Comparison of ENCODE assay signal across 23 cellular contexts in genomic region chr11:75197512-75198277, GRCh38. TPM values are rescaled to one million over a fixed set of nuclear protein-coding genes. Genes with fewer than 3 reads are reported as not detected.
DNase-seq lines count a peak whose midpoint lies in the region; ATAC-seq, FAIRE-seq and TF ChIP-seq lines count a peak whose summit lies in the region.
"Had no signal": no experiment of that assay in that cellular context is flagged by ENCODE, and none has a peak within 500 bp of the region (broad histone marks: within the 10 kb centered on the region; RNA-seq: fewer than 3 reads in every experiment).

No MANE protein-coding gene starts in this region.

- peak; percentile 19 for ATAC-seq in body of pancreas
- ATAC-seq in GM19035 (IDR thresholded peaks at IDR 0.05; ENCODE audit: unreplicated experiment) = no peak
- ATAC-seq: GM12878, K562 had no signal

- TF ChIP-seq POLR2A in GM12892 (IDR thresholded peaks at IDR 0.05; ENCODE audit: low read depth, low read length) (no peak), body of pancreas (IDR thresholded peaks at IDR 0.05) (no peak)

- H3K4me3 ChIP-seq in body of pancreas (no peak overlapping the region), neuronal stem cell (ENCODE audit: low read length in 2 of 2) (no peak overlapping the region)
- H3K4me3 ChIP-seq: GM12878, GM23248, K562 had no signal

- no peak overlapping the region for H3K9ac ChIP-seq in neuronal stem cell (ENCODE audit: low read depth, low read length, poor library complexity)
- H3K9ac ChIP-seq: GM23248 had no signal

- H3K23ac ChIP-seq in neuronal stem cell (ENCODE audit: low read depth, low read length, poor library complexity) = no peak overlapping the region

- no peaks in the 10 kb centered on the region for H3K9me3 ChIP-seq in body of pancreas
- no peaks in the 10 kb centered on the region for H3K9me3 ChIP-seq in neuronal stem cell (replicated peaks in 1 of 2; ENCODE audit: control insufficient read depth in 2 of 2, insufficient read depth in 1 of 2, low read depth in 1 of 2, low read length in 2 of 2)
- H3K9me3 ChIP-seq: BE2C, Caco-2 had no signal

- intact Hi-C loops in body of pancreas (cut with DNase I) = no loop called here

- TF ChIP-seq CTCF in body of pancreas (IDR thresholded peaks at IDR 0.05) = no peak

- no peak overlapping the region for H2AFZ ChIP-seq in neuronal stem cell (ENCODE audit: low read length)
- H2AFZ ChIP-seq: GM23248 had no signal

- peak; percentile 24 for FAIRE-seq in GM12892 (lab: Jason Lieb, UNC)
- FAIRE-seq: D721Med, GM12878, K562 had no signal

- peak overlapping the region; percentile 11 for H3K14ac ChIP-seq in neuronal stem cell (ENCODE audit: low read length)

- H3K4me1 ChIP-seq in body of pancreas = peaks cover 6% of the 10 kb centered on the region
- H3K4me1 ChIP-seq in neuronal stem cell (ENCODE audit: control insufficient read depth in 2 of 2, insufficient read depth in 1 of 2, low read depth in 1 of 2, low read length in 2 of 2) = peaks cover 0 to 2% of the 10 kb centered on the region in 2 donors

- no peaks in the 10 kb centered on the region for H3K79me1 ChIP-seq in neuronal stem cell (ENCODE audit: low read depth, low read length)

- no peak overlapping the region for H2BK5ac ChIP-seq in neuronal stem cell (ENCODE audit: low read length)

- H3K27me3 ChIP-seq in body of pancreas = no peaks in the 10 kb centered on the region
- no peaks in the 10 kb centered on the region for H3K27me3 ChIP-seq in neuronal stem cell (ENCODE audit: control insufficient read depth in 3 of 3, insufficient read depth in 3 of 3, low read depth in 1 of 3, low read length in 3 of 3)
- H3K27me3 ChIP-seq: BE2C had no signal

- no peak overlapping the region for H2AK5ac ChIP-seq in neuronal stem cell (ENCODE audit: low read depth, low read length)

- no peak overlapping the region for H4K91ac ChIP-seq in neuronal stem cell (ENCODE audit: low read depth, low read length, poor library complexity)

- H4K8ac ChIP-seq in neuronal stem cell (ENCODE audit: low read depth, low read length) = no peak overlapping the region

- H3K18ac ChIP-seq in neuronal stem cell (ENCODE audit: low read length) = peak overlapping the region; percentile 9

- H3K36me3 ChIP-seq in body of pancreas (replicated peaks in 1 of 2; ENCODE audit: insufficient read depth in 1 of 2, low read depth in 2 of 2) (peaks cover 0 to 3% of the 10 kb centered on the region in 2 donors), neuronal stem cell (replicated peaks in 1 of 2; ENCODE audit: control insufficient read depth in 2 of 2, insufficient read depth in 2 of 2, low read length in 2 of 2) (no peaks in the 10 kb centered on the region)
- H3K36me3 ChIP-seq: BE2C had no signal

- H2BK120ac ChIP-seq in neuronal stem cell (ENCODE audit: low read depth, low read length) = no peak overlapping the region

- WGBS in body of pancreas, 2 donors = 92 to 100% methylated on average over 3 to 4 of the region's 4 CpGs
- WGBS in neuronal stem cell (ENCODE audit: extremely low coverage in 2 of 2, insufficient read length in 2 of 2, insufficient replicate concordance in 1 of 2), 2 donors = no CpG with 5 or more reads among the region's 4 CpGs

- no peak overlapping the region for H3K4me2 ChIP-seq in neuronal stem cell (ENCODE audit: insufficient read depth, low read length, poor library complexity, severe bottlenecking)

- H3K4ac ChIP-seq in neuronal stem cell (ENCODE audit: low read length) = no peak overlapping the region

- no peak overlapping the region for H2BK15ac ChIP-seq in neuronal stem cell (ENCODE audit: low read length)

- H3K27ac ChIP-seq in body of pancreas = no peak overlapping the region
- no peak overlapping the region for H3K27ac ChIP-seq in neuronal stem cell (replicated peaks; ENCODE audit: low read length)
- H3K27ac ChIP-seq in substantia nigra (ENCODE audit: low read depth, low read length, poor library complexity, severe bottlenecking) = peak overlapping the region; percentile 10
- H3K27ac ChIP-seq in caudate nucleus (ENCODE audit: low read depth, low read length) = no peak overlapping the region
- H3K27ac ChIP-seq: GM23248, HL-60 had no signal

- no peak for DNase-seq in GM12892 (ENCODE audit: insufficient read length)
- DNase-seq in body of pancreas = no peak
- no peak for DNase-seq in neuronal stem cell (ENCODE audit: low spot score)
- no peak for DNase-seq in substantia nigra (lab: John Stamatoyannopoulos, UW)
- no peak for DNase-seq in COLO829 (ENCODE audit: low spot score)
- DNase-seq in caudate nucleus (lab: John Stamatoyannopoulos, UW) = no peak
- DNase-seq: BE2C; C1 segment of cervical spinal cord; Caco-2; CD4-positive, CD25-positive, alpha-beta regulatory T cell; CD8-positive, alpha-beta memory T cell; GM23248; HCEC 1CT; HFFc6; IMR-90 had no signal

- H2BK12ac ChIP-seq in neuronal stem cell (ENCODE audit: low read length) = no peak overlapping the region

RNA-seq across cellular contexts. Expression of gene TPBGL, which starts 42.9 kb away (rescaled TPM):
- polyA plus RNA-seq in GM12892 (2012; ENCODE audit: missing spikeins) = not detected
- total RNA-seq in body of pancreas = under 1 TPM in 1 of 2 donors, not detected in 1; 0.26 TPM
- polyA plus RNA-seq in neuronal stem cell (2013, experiment 1 of 2) = 0.10 TPM
- 0.10 TPM for polyA plus RNA-seq in neuronal stem cell (2013, experiment 2 of 2)
- total RNA-seq: A172, GM12878, GM23248, H4, HFFc6, IMR-90 had no signal
- polyA plus RNA-seq: GM12878, GM23248, IMR-90 had no signal

RNA-seq across cellular contexts. Expression of gene SLCO2B1, which starts 46.8 kb away (rescaled TPM):
- 2.0 TPM for polyA plus RNA-seq in GM12892 (2012; ENCODE audit: missing spikeins)
- 100 to 1,000 TPM in 1 of 2 donors, 10 to 100 TPM in 1; 33.7 to 101 TPM for total RNA-seq in body of pancreas
- not detected for polyA plus RNA-seq in neuronal stem cell (2013, experiment 1 of 2)
- polyA plus RNA-seq in neuronal stem cell (2013, experiment 2 of 2) = not detected
- total RNA-seq: CD4-positive, CD25-positive, alpha-beta regulatory T cell; GM23248; H4; HFFc6; HT1080; IMR-90 had no signal
- polyA plus RNA-seq: CD4-positive, CD25-positive, alpha-beta regulatory T cell; CD8-positive, alpha-beta memory T cell; GM23248; IMR-90 had no signal
